In genomic region chrX:91780008-91780407, GRCh38 we compare ENCODE assay signal across 11 cellular contexts. TPM values are rescaled to one million over a fixed set of nuclear protein-coding genes. Genes with fewer than 3 reads are reported as not detected.
DNase-seq lines count a peak whose midpoint lies in the region; ATAC-seq and TF ChIP-seq lines count a peak whose summit lies in the region.
"Not testable (repeated sequence)": the region's sequence is repeated elsewhere in the genome, so short reads cannot be mapped to it uniquely, and the experiment has no call there.
"Had no signal": no experiment of that assay in that cellular context is flagged by ENCODE, and none has a peak within 500 bp of the region (broad histone marks: within the 10 kb centered on the region; RNA-seq: fewer than 3 reads in every experiment).

No MANE protein-coding gene starts in this region.

- not testable (repeated sequence) for H3K9me3 Mint-ChIP-seq in mesothelial cell of epicardium

- not testable (repeated sequence) for H3K36me3 ChIP-seq in A673 (ENCODE audit: insufficient read depth, low read length, poor library complexity, severe bottlenecking); HEK293 (ENCODE audit: control insufficient read depth in 2 of 2, insufficient read depth in 1 of 2, low read length in 2 of 2); PC-3 (ENCODE audit: low read depth, low read length); ectodermal cell (ENCODE audit: control insufficient read depth, insufficient read depth, low read length)

- not testable (repeated sequence) for H4K20me1 ChIP-seq in PC-3 (ENCODE audit: low read length)

- not testable (repeated sequence) for H3K27ac Mint-ChIP-seq in mesothelial cell of epicardium

- intact Hi-C loops in A673 (cut with micrococcal nuclease; ENCODE audit: unreplicated experiment); PC-3 (cut with micrococcal nuclease); posterior vena cava (cut with DNase I): not testable (repeated sequence)

- H3K4me3 Mint-ChIP-seq in mesothelial cell of epicardium: peak overlapping the region; percentile 80

- H3K27me3 ChIP-seq in A673 (replicated peaks; ENCODE audit: insufficient read depth, low read depth, low read length, poor library complexity) (peaks cover 11% of the 10 kb centered on the region), ectodermal cell (ENCODE audit: control insufficient read depth, insufficient read depth, low read length, poor library complexity, severe bottlenecking) (peaks cover 16% of the 10 kb centered on the region)
- H3K27me3 ChIP-seq in PC-3 (ENCODE audit: low read length): not testable (repeated sequence)

- CTCF ChIA-PET in A673 (lab: Charles Lee); HEK293 (lab: Yijun Ruan, JAX); PC-3 (lab: Charles Lee): not testable (repeated sequence)

- H3K9me2 ChIP-seq in PC-3 (replicated peaks; ENCODE audit: low read length): not testable (repeated sequence)

- TF ChIP-seq CTCF in A673 (conservative IDR thresholded peaks at IDR 0.05; ENCODE audit: low read depth, low read length); HEK293 (tag by site-specific recombination; IDR thresholded peaks at IDR 0.05); PC-3 (conservative IDR thresholded peaks at IDR 0.05; ENCODE audit: low read depth, low read length); mesothelial cell of epicardium (IDR thresholded peaks at IDR 0.05; ENCODE audit: unreplicated experiment): not testable (repeated sequence)

- peak; percentile 22 for DNase-seq in A673 (ENCODE audit: low spot score)
- peak; percentile 37 for DNase-seq in NCI-H1105 treated with DMSO at 0.1 percent for 48 hours (lab: John Stamatoyannopoulos, UW)
- not testable (repeated sequence) for DNase-seq in PC-3
- peak in 1 of 2 experiments; percentile 37 for DNase-seq in mesothelial cell of epicardium (ENCODE audit: low spot score in 2 of 2, unreplicated experiment in 2 of 2)
- DNase-seq in posterior vena cava (ENCODE audit: low spot score): peak; percentile 66

- not testable (repeated sequence) for H3K9ac ChIP-seq in PC-3 (ENCODE audit: low read length)

- H3K4me1 Mint-ChIP-seq in mesothelial cell of epicardium: peaks cover 16% of the 10 kb centered on the region

- ATAC-seq in PC-3: peak; percentile 15; the same call in 1 of the 2 replicates

- peaks cover 35% of the 10 kb centered on the region for H3K27me3 Mint-ChIP-seq in mesothelial cell of epicardium (ENCODE audit: low read depth)

- H3K79me2 ChIP-seq in PC-3 (ENCODE audit: low read length): not testable (repeated sequence)

- POLR2A ChIA-PET in A673 (lab: Charles Lee; ENCODE audit: low non-redundant PET); HEK293 (lab: Yijun Ruan, JAX); PC-3 (lab: Charles Lee; ENCODE audit: unreplicated experiment): not testable (repeated sequence)

- H3K36me3 Mint-ChIP-seq in mesothelial cell of epicardium: not testable (repeated sequence)

- BruUV-seq in A673 (replicated peaks; lab: Mats Ljungman, UMichigan); PC-3 (replicated peaks; lab: Mats Ljungman, UMichigan): not testable (repeated sequence)

- H3K27ac ChIP-seq in A673 (ENCODE audit: low read depth, low read length, poor library complexity, severe bottlenecking); HEK293 (ENCODE audit: extremely low read depth, low read depth, low read length); PC-3 (ENCODE audit: low read length); ectodermal cell (ENCODE audit: insufficient read depth, low read depth, low read length, poor library complexity, severe bottlenecking): not testable (repeated sequence)

- WGBS in ectodermal cell, 2 experiments: 0% methylated on average over 11 to 17 of the region's 17 CpGs

- peak overlapping the region; percentile 52 for H3K4me3 ChIP-seq in A673 (ENCODE audit: low read depth, low read length, poor library complexity, severe bottlenecking)
- H3K4me3 ChIP-seq in HEK293 (ENCODE audit: low read depth, low read length): peak overlapping the region; percentile 26
- H3K4me3 ChIP-seq in PC-3 (ENCODE audit: low read length): peak overlapping the region; percentile 48
- H3K4me3 ChIP-seq in ectodermal cell (ENCODE audit: insufficient read depth, low read depth, low read length): peak overlapping the region; percentile 37
- peak overlapping the region; percentile 20 for H3K4me3 ChIP-seq in iPS-11a (ENCODE audit: low read depth, low read length)

- not testable (repeated sequence) for H3K9me3 ChIP-seq in A673 (ENCODE audit: low read depth, low read length, poor library complexity, severe bottlenecking); HEK293 (ENCODE audit: control insufficient read depth, insufficient read depth, low read depth, low read length); PC-3 (ENCODE audit: low read length); ectodermal cell (ENCODE audit: control insufficient read depth, low read length)

- peak overlapping the region; percentile 53 for H3K4me2 ChIP-seq in PC-3 (ENCODE audit: low read length)

- H3F3A ChIP-seq in PC-3 (ENCODE audit: low read length, unreplicated experiment): not testable (repeated sequence)

- H3K4me1 ChIP-seq in A673 (ENCODE audit: insufficient read depth, low read length, poor library complexity, severe bottlenecking); HEK293 (ENCODE audit: control insufficient read depth, insufficient read depth, low read length); PC-3 (ENCODE audit: insufficient read depth, low read length); ectodermal cell (ENCODE audit: control insufficient read depth, insufficient read depth, low read length): not testable (repeated sequence)

- H2AFZ ChIP-seq in PC-3 (ENCODE audit: low read length): not testable (repeated sequence)

RNA-seq across cellular contexts. Expression of gene PCDH11X, which starts 0.8 kb away (rescaled TPM):
- total RNA-seq in A673 (2021) (21.4 and 24.1 TPM in 2 replicates), PC-3 (2014; rRNA removed) (not detected in 2 replicates), mesothelial cell of epicardium (9.8 to 13.5 TPM (median 12.5 TPM) in 3 replicates), posterior vena cava (under 1 TPM; 0.52 to 0.60 TPM)
- 4.5 TPM for polyA plus RNA-seq in ectodermal cell (2013, experiment 1 of 4)
- 5.0 TPM for polyA plus RNA-seq in ectodermal cell (2013, experiment 2 of 4)
- polyA plus RNA-seq in ectodermal cell (2013, experiment 3 of 4): 5.0 TPM
- 5.4 TPM for polyA plus RNA-seq in ectodermal cell (2013, experiment 4 of 4)
- total RNA-seq: CD4-positive, alpha-beta T cell; G401; HT-29 had no signal
